In genomic region chr5:164798110-164798509, GRCh38 we compare ENCODE assay signal across 28 cellular contexts.
"Had no signal": no experiment of that assay in that cellular context is flagged by ENCODE, and none has a peak within 500 bp of the region (broad histone marks: within the 10 kb centered on the region; RNA-seq: fewer than 3 reads in every experiment).

No MANE protein-coding gene starts in this region.

- H3K4me1 ChIP-seq: stomach, suprapubic skin, testis, thyroid gland, tibial artery, tibial nerve, transverse colon, upper lobe of left lung, upper lobe of right lung, uterus, vagina had no signal

- H3K27me3 ChIP-seq: stomach, suprapubic skin, testis, thyroid gland, tibial artery, tibial nerve, transverse colon, upper lobe of left lung, upper lobe of right lung, uterus, vagina had no signal

- H3K36me3 Mint-ChIP-seq: stimulated activated effector memory CD8-positive, alpha-beta T cell treated with anti-CD3 and anti-CD28 coated beads, Interleukin-12 subunit alpha, Interleukin-12 subunit beta, amount 100 ng/mL, for 72 hours; stimulated activated memory B cell treated with anti-CD40 and anti-IgM and Interleukin-4, amounts not matched to agents 10 μg/mL and 1 μg/mL and 100 μg/mL, for 72 hours had no signal

- H3K4me3 ChIP-seq: stomach, suprapubic skin, testis, thoracic aorta, thyroid gland, tibial artery, tibial nerve, transverse colon, upper lobe of left lung, upper lobe of right lung, uterus, vagina had no signal

- H3K27me3 Mint-ChIP-seq: stimulated activated memory B cell treated with anti-CD40 and anti-IgM and Interleukin-4, amounts not matched to agents 10 μg/mL and 1 μg/mL and 100 μg/mL, for 72 hours; stimulated activated naive B cell treated with anti-CD40 and anti-IgM and Interleukin-4, amounts not matched to agents 10 μg/mL and 1 μg/mL and 100 μg/mL, for 72 hours; stimulated activated naive CD8-positive, alpha-beta T cell treated with anti-CD3 and anti-CD28 coated beads, Interleukin-15, amount 100 ng/mL, for 72 hours; stimulated activated naive CD8-positive, alpha-beta T cell treated with anti-CD3 and anti-CD28 coated beads, Interleukin-15, Interleukin-2, amounts not matched to agents 100 ng/mL and 50 ng/mL, for 24 hours; type B pancreatic cell had no signal

- ATAC-seq: stimulated activated effector memory CD8-positive, alpha-beta T cell treated with anti-CD3 and anti-CD28 coated beads, Interleukin-12 subunit alpha, Interleukin-12 subunit beta, amount 100 ng/mL, for 72 hours; stimulated activated memory B cell treated with anti-CD40 and anti-IgM and Interleukin-4, amounts not matched to agents 10 μg/mL and 1 μg/mL and 100 μg/mL, for 72 hours; stimulated activated naive B cell treated with anti-CD40 and anti-IgM and Interleukin-4, amounts not matched to agents 10 μg/mL and 1 μg/mL and 100 μg/mL, for 72 hours; stimulated activated naive CD8-positive, alpha-beta T cell treated with anti-CD3 and anti-CD28 coated beads, Interleukin-15, amount 100 ng/mL, for 72 hours; stimulated activated naive CD8-positive, alpha-beta T cell treated with anti-CD3 and anti-CD28 coated beads, Interleukin-15, Interleukin-2, amounts not matched to agents 100 U/mL and 50 U/mL, for 24 hours; upper lobe of right lung had no signal

- H3K9me3 ChIP-seq: testis, thoracic aorta, thyroid gland, transverse colon, uterus, vagina had no signal

- H3K36me3 ChIP-seq: stomach, suprapubic skin, thoracic aorta, thyroid gland, tibial artery, tibial nerve, transverse colon, upper lobe of left lung, upper lobe of right lung, uterus, vagina had no signal

- H3K27ac Mint-ChIP-seq: stimulated activated effector memory CD8-positive, alpha-beta T cell treated with anti-CD3 and anti-CD28 coated beads, Interleukin-12 subunit alpha, Interleukin-12 subunit beta, amount 100 ng/mL, for 72 hours; stimulated activated memory B cell treated with anti-CD40 and anti-IgM and Interleukin-4, amounts not matched to agents 10 μg/mL and 1 μg/mL and 100 μg/mL, for 72 hours; stimulated activated naive B cell treated with anti-CD40 and anti-IgM and Interleukin-4, amounts not matched to agents 10 μg/mL and 1 μg/mL and 100 μg/mL, for 72 hours; stimulated activated naive CD8-positive, alpha-beta T cell treated with anti-CD3 and anti-CD28 coated beads, Interleukin-15, amount 100 ng/mL, for 72 hours; stimulated activated naive CD8-positive, alpha-beta T cell treated with anti-CD3 and anti-CD28 coated beads, Interleukin-15, Interleukin-2, amounts not matched to agents 100 ng/mL and 50 ng/mL, for 24 hours; type B pancreatic cell had no signal

- H3K27ac ChIP-seq: stomach, suprapubic skin, testis, thoracic aorta, thyroid gland, tibial artery, tibial nerve, transverse colon, upper lobe of left lung, upper lobe of right lung, uterus, vagina had no signal

- H3K4me1 Mint-ChIP-seq: stimulated activated effector memory CD8-positive, alpha-beta T cell treated with anti-CD3 and anti-CD28 coated beads, Interleukin-12 subunit alpha, Interleukin-12 subunit beta, amount 100 ng/mL, for 72 hours; stimulated activated memory B cell treated with anti-CD40 and anti-IgM and Interleukin-4, amounts not matched to agents 10 μg/mL and 1 μg/mL and 100 μg/mL, for 72 hours; stimulated activated naive B cell treated with anti-CD40 and anti-IgM and Interleukin-4, amounts not matched to agents 10 μg/mL and 1 μg/mL and 100 μg/mL, for 72 hours; stimulated activated naive CD8-positive, alpha-beta T cell treated with anti-CD3 and anti-CD28 coated beads, Interleukin-15, amount 100 ng/mL, for 72 hours had no signal

- H3K4me3 Mint-ChIP-seq: stimulated activated effector memory CD8-positive, alpha-beta T cell treated with anti-CD3 and anti-CD28 coated beads, Interleukin-12 subunit alpha, Interleukin-12 subunit beta, amount 100 ng/mL, for 72 hours; stimulated activated memory B cell treated with anti-CD40 and anti-IgM and Interleukin-4, amounts not matched to agents 10 μg/mL and 1 μg/mL and 100 μg/mL, for 72 hours; stimulated activated naive B cell treated with anti-CD40 and anti-IgM and Interleukin-4, amounts not matched to agents 10 μg/mL and 1 μg/mL and 100 μg/mL, for 72 hours; stimulated activated naive CD8-positive, alpha-beta T cell treated with anti-CD3 and anti-CD28 coated beads, Interleukin-15, amount 100 ng/mL, for 72 hours; stimulated activated naive CD8-positive, alpha-beta T cell treated with anti-CD3 and anti-CD28 coated beads, Interleukin-15, Interleukin-2, amounts not matched to agents 100 ng/mL and 50 ng/mL, for 24 hours; type B pancreatic cell had no signal

- DNase-seq: stimulated activated CD4-positive, alpha-beta T cell treated with anti-CD3 and anti-CD28 coated beads, Interleukin-2, amount 100 ng/mL, for 48 hours; stimulated activated CD4-positive, alpha-beta T cell treated with anti-CD3 and anti-CD28 coated beads, Interleukin-4, amount 100 ng/mL, for 1 hour; stimulated activated CD4-positive, alpha-beta T cell treated with anti-CD3 and anti-CD28 coated beads, Interleukin-4, amount 100 ng/mL, for 24 hours; stimulated activated CD4-positive, alpha-beta T cell treated with anti-CD3 and anti-CD28 coated beads, Interleukin-4, amount 100 ng/mL, for 4 hours; stimulated activated CD8-positive, alpha-beta memory T cell treated with anti-CD3 and anti-CD28 coated beads, Interleukin-4, amount 100 ng/mL, for 48 hours; stimulated activated naive B cell treated with anti-CD40 and anti-IgM and Interleukin-4, amounts not matched to agents 10 μg/mL and 1 μg/mL and 100 μg/mL, for 72 hours; stimulated activated naive CD4-positive, alpha-beta T cell; stimulated activated naive CD4-positive, alpha-beta T cell treated with Interleukin-2 at 50 U/mL for 16 hours; stimulated activated naive CD8-positive, alpha-beta T cell treated with anti-CD3 and anti-CD28 coated beads, Interleukin-15, amount 100 ng/mL, for 72 hours; stimulated activated naive CD8-positive, alpha-beta T cell treated with anti-CD3 and anti-CD28 coated beads, Interleukin-15, Interleukin-2, amounts not matched to agents 100 U/mL and 50 U/mL, for 24 hours; stomach; substantia nigra; testis; thyroid gland; tibial artery; transverse colon; trophoblast cell; upper lobe of left lung; upper lobe of right lung; uterus had no signal
